In the genomic region with DNA sequence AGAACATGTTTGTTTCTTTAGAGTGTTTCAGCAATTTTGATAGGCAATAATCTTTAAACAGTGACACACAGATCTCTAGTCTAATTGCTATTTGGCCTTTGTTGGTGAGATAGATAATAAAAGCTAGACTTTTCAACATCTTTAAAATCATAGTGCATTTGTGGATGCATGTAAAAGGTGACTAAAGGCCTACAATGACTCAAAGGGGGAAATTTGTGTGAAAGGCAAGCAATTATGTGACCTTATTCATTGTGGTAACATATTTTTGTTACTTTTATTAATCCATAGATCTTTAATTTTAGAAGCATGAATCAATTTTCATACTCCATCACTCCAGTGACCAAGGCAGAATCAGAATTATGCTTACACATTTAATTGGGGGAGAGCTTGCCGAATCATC, we compare ENCODE assay signal across 26 cellular contexts.
"Had no signal": no experiment of that assay in that cellular context is flagged by ENCODE, and none has a peak within 500 bp of the region (broad histone marks: within the 10 kb centered on the region; RNA-seq: fewer than 3 reads in every experiment).

No MANE protein-coding gene starts in this region.

- ATAC-seq: naive thymus-derived CD4-positive, alpha-beta T cell; natural killer cell; psoas muscle; right cardiac atrium; right lobe of liver; stimulated activated memory B cell treated with anti-CD40 and anti-IgM and Interleukin-4, amounts not matched to agents 10 μg/mL and 1 μg/mL and 100 μg/mL, for 72 hours; stimulated activated naive CD8-positive, alpha-beta T cell treated with anti-CD3 and anti-CD28 coated beads, Interleukin-15, amount 100 ng/mL, for 72 hours; stimulated activated naive CD8-positive, alpha-beta T cell treated with anti-CD3 and anti-CD28 coated beads, Interleukin-15, Interleukin-2, amounts not matched to agents 100 U/mL and 50 U/mL, for 24 hours; upper lobe of right lung had no signal

- H3K36me3 ChIP-seq: ovary, right lobe of liver, sigmoid colon, suprapubic skin, tibial artery, transverse colon, upper lobe of right lung, uterus had no signal

- FAIRE-seq: small intestine had no signal

- H3K9ac ChIP-seq: parathyroid adenoma had no signal

- H3K27ac ChIP-seq: ovary, parathyroid adenoma, psoas muscle, right lobe of liver, sigmoid colon, suprapubic skin, testis, tibial artery, transverse colon, upper lobe of right lung, uterus had no signal

- DNase-seq: naive thymus-derived CD4-positive, alpha-beta T cell; natural killer cell; occipital lobe; ovary; posterior cingulate gyrus; psoas muscle; right cardiac atrium; right lobe of liver; sigmoid colon; small intestine; stimulated activated CD4-positive, alpha-beta T cell treated with anti-CD3 and anti-CD28 coated beads, Interleukin-15, amount 100 ng/mL, for 24 hours; stimulated activated CD4-positive, alpha-beta T cell treated with anti-CD3 and anti-CD28 coated beads, Interleukin-4, amount 100 ng/mL, for 1 hour; stimulated activated CD4-positive, alpha-beta T cell treated with anti-CD3 and anti-CD28 coated beads, Interleukin-4, amount 100 ng/mL, for 4 hours; stimulated activated CD8-positive, alpha-beta memory T cell treated with anti-CD3 and anti-CD28 coated beads, Interleukin-4, amount 100 ng/mL, for 48 hours; stimulated activated naive CD4-positive, alpha-beta T cell; stimulated activated naive CD8-positive, alpha-beta T cell treated with anti-CD3 and anti-CD28 coated beads, Interleukin-15, amount 100 ng/mL, for 72 hours; stimulated activated naive CD8-positive, alpha-beta T cell treated with anti-CD3 and anti-CD28 coated beads, Interleukin-15, Interleukin-2, amounts not matched to agents 100 U/mL and 50 U/mL, for 24 hours; substantia nigra; testis; tibial artery; transverse colon; upper lobe of right lung; uterus had no signal

- H2AFZ ChIP-seq: parathyroid adenoma had no signal

- H3K79me2 ChIP-seq: parathyroid adenoma had no signal

- H3K4me3 ChIP-seq: ovary, psoas muscle, right lobe of liver, sigmoid colon, suprapubic skin, testis, tibial artery, transverse colon, upper lobe of right lung, uterus had no signal

- H3K9me3 ChIP-seq: ovary, psoas muscle, right lobe of liver, sigmoid colon, suprapubic skin, testis, tibial artery, transverse colon, upper lobe of right lung, uterus had no signal

- H3K27me3 ChIP-seq: ovary, right lobe of liver, sigmoid colon, suprapubic skin, testis, tibial artery, transverse colon, upper lobe of right lung, uterus had no signal

- H3K4me1 ChIP-seq: parathyroid adenoma, psoas muscle, right lobe of liver, sigmoid colon, suprapubic skin, testis, tibial artery, transverse colon, upper lobe of right lung, uterus had no signal
